In genomic region chr4:55707507-55707906, GRCh38 we compare ENCODE assay signal across 1 cellular context.
TF ChIP-seq lines count a peak whose summit lies in the region.

No MANE protein-coding gene starts in this region.

TF ChIP-seq in K562, 482 proteins besides CTCF, POLR2A, EP300 and RAD21 (continued from another document):
- TF ChIP-seq PKNOX1 (IDR thresholded peaks at IDR 0.05): peak; percentile 50; the same call in 1 of the 2 replicates
- TF ChIP-seq RBM14 (IDR thresholded peaks at IDR 0.05; ENCODE audit: borderline replicate concordance, insufficient read depth, low read depth, low read length): no peak
- TF ChIP-seq, protein P1, sequence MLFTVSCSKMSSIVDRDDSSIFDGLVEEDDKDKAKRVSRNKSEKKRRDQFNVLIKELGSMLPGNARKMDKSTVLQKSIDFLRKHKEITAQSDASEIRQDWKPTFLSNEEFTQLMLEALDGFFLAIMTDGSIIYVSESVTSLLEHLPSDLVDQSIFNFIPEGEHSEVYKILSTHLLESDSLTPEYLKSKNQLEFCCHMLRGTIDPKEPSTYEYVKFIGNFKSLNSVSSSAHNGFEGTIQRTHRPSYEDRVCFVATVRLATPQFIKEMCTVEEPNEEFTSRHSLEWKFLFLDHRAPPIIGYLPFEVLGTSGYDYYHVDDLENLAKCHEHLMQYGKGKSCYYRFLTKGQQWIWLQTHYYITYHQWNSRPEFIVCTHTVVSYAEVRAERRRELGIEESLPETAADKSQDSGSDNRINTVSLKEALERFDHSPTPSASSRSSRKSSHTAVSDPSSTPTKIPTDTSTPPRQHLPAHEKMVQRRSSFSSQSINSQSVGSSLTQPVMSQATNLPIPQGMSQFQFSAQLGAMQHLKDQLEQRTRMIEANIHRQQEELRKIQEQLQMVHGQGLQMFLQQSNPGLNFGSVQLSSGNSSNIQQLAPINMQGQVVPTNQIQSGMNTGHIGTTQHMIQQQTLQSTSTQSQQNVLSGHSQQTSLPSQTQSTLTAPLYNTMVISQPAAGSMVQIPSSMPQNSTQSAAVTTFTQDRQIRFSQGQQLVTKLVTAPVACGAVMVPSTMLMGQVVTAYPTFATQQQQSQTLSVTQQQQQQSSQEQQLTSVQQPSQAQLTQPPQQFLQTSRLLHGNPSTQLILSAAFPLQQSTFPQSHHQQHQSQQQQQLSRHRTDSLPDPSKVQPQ (CRISPR knock-in tag; IDR thresholded peaks at IDR 0.05; ENCODE audit: borderline replicate concordance): no peak
TF ChIP-seq in K562: peak in this region for 3.
